ENCODE assay signal across 17 cellular contexts in the genomic region with DNA sequence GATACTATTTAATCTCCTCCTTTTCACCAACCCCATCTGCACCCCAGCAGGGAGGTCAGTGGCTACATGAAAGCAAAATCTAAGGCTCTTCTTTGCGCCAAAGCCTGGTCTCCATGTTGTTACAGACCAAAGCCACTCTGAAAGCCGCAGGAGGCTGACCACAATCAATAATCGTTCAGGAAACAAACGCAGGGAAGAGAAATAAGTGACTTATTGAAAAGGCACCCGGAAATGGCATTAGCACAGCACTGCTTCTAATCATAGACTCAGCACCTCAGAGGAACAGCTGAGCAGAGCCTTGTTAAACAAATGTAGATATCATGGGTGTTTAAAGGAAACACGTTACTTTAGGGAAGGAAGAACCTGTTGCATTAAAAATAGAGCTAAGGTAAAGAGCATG.
DNase-seq lines count a peak whose midpoint lies in the region; ATAC-seq, FAIRE-seq and TF ChIP-seq lines count a peak whose summit lies in the region.
"Had no signal": no experiment of that assay in that cellular context is flagged by ENCODE, and none has a peak within 500 bp of the region (broad histone marks: within the 10 kb centered on the region; RNA-seq: fewer than 3 reads in every experiment).

No MANE protein-coding gene starts in this region.

- peak overlapping the region; percentile 52 for H3K4me3 Mint-ChIP-seq in Calu3 (ENCODE audit: low read depth, unreplicated experiment)
- H3K4me3 Mint-ChIP-seq in WTC11, result no peak overlapping the region
- H3K4me3 Mint-ChIP-seq: activated B cell treated with CpG ODN at 0.5 μM for 24 hours; activated naive CD8-positive, alpha-beta T cell; naive thymus-derived CD8-positive, alpha-beta T cell had no signal

- no peak for ATAC-seq in HG03139 (IDR thresholded peaks at IDR 0.05; ENCODE audit: unreplicated experiment)
- ATAC-seq in WTC11, result no peak; the same call in 1 of the 2 replicates
- no peak for ATAC-seq in HG02970 (IDR thresholded peaks at IDR 0.05; ENCODE audit: low FRiP score, unreplicated experiment)
- no peak for ATAC-seq in HG03520 (IDR thresholded peaks at IDR 0.05; ENCODE audit: unreplicated experiment)
- ATAC-seq: naive thymus-derived CD8-positive, alpha-beta T cell had no signal

- peak; percentile 95 for FAIRE-seq in islet of Langerhans (lab: Jason Lieb, UNC)
- FAIRE-seq: G401.6, H1 had no signal

- DNase-seq in Calu3 (peak; percentile 58), HT1080 (ENCODE audit: low read depth) (peak; percentile 33), NCI-H510A treated with DMSO at 0.1 percent for 48 hours (lab: John Stamatoyannopoulos, UW) (peak; percentile 74), WTC11 (ENCODE audit: low spot score) (no peak)
- DNase-seq: activated B cell treated with CpG ODN at 0.5 μM for 24 hours; BE2C; erythroblast; left cardiac atrium; naive thymus-derived CD8-positive, alpha-beta T cell; stimulated activated naive CD4-positive, alpha-beta T cell treated with Interleukin-2 at 50 U/mL for 16 hours had no signal

- CTCF ChIA-PET in Calu3 (lab: Charles Lee) (interaction anchor here (0.5 kb wide), 1 partner anchor 210 kb away, joined by 5 read pairs; no protein-coding TSS in a partner anchor), WTC11 (lab: Charles Lee) (interaction anchor here (0.8 to 1.3 kb wide), 2 partner anchors 26 to 74 kb away, joined by 3 read pairs; no protein-coding TSS in a partner anchor)

- POLR2A ChIA-PET in WTC11 (lab: Charles Lee), result no interaction called here

- H3K36me3 Mint-ChIP-seq in Calu3 (ENCODE audit: insufficient read depth, unreplicated experiment), result peaks cover 8% of the 10 kb centered on the region
- H3K36me3 Mint-ChIP-seq in WTC11, result peaks cover 3% of the 10 kb centered on the region; the same call in 1 of the 2 replicates
- H3K36me3 Mint-ChIP-seq: activated naive CD8-positive, alpha-beta T cell; naive thymus-derived CD8-positive, alpha-beta T cell had no signal

- H3K4me1 Mint-ChIP-seq in Calu3 (ENCODE audit: low read depth, unreplicated experiment) (peaks cover 23% of the 10 kb centered on the region), WTC11 (peaks cover 17% of the 10 kb centered on the region)
- H3K4me1 Mint-ChIP-seq: activated B cell treated with CpG ODN at 0.5 μM for 24 hours; naive thymus-derived CD8-positive, alpha-beta T cell had no signal

- peak overlapping the region; percentile 94 for H3K27ac Mint-ChIP-seq in Calu3 (ENCODE audit: unreplicated experiment)
- no peak overlapping the region for H3K27ac Mint-ChIP-seq in WTC11
- H3K27ac Mint-ChIP-seq: activated B cell treated with CpG ODN at 0.5 μM for 24 hours; activated naive CD8-positive, alpha-beta T cell; naive thymus-derived CD8-positive, alpha-beta T cell had no signal

- BruUV-seq in Calu3 (replicated peaks; lab: Mats Ljungman, UMichigan), result no TSS peak

- H3K9me3 Mint-ChIP-seq in Calu3 (ENCODE audit: low read depth, unreplicated experiment) (peaks cover 3% of the 10 kb centered on the region), WTC11 (0 out of 2 replicates have a peak, but pooled peaks cover 3% of the 10 kb centered on the region)
- H3K9me3 Mint-ChIP-seq: activated B cell treated with CpG ODN at 0.5 μM for 24 hours had no signal

- TF ChIP-seq CTCF in Calu3 (IDR thresholded peaks at IDR 0.05; ENCODE audit: unreplicated experiment) (no peak), WTC11 (IDR thresholded peaks at IDR 0.05) (no peak)

- intact Hi-C loops in Calu3 (cut with micrococcal nuclease; ENCODE audit: unreplicated experiment), result loop anchor here (1.0 to 2.0 kb wide), 2 partner anchors 100 to 146 kb away; no protein-coding TSS in a partner anchor

- H3K27me3 Mint-ChIP-seq in Calu3 (ENCODE audit: unreplicated experiment) (no peaks in the 10 kb centered on the region), WTC11 (ENCODE audit: low read depth) (peaks cover 23% of the 10 kb centered on the region)
- H3K27me3 Mint-ChIP-seq: activated B cell treated with CpG ODN at 0.5 μM for 24 hours; activated naive CD8-positive, alpha-beta T cell had no signal

TF ChIP-seq in WTC11, 78 proteins besides CTCF, POLR2A, EP300 and RAD21 (continues in another document):
- TF ChIP-seq, protein P1, sequence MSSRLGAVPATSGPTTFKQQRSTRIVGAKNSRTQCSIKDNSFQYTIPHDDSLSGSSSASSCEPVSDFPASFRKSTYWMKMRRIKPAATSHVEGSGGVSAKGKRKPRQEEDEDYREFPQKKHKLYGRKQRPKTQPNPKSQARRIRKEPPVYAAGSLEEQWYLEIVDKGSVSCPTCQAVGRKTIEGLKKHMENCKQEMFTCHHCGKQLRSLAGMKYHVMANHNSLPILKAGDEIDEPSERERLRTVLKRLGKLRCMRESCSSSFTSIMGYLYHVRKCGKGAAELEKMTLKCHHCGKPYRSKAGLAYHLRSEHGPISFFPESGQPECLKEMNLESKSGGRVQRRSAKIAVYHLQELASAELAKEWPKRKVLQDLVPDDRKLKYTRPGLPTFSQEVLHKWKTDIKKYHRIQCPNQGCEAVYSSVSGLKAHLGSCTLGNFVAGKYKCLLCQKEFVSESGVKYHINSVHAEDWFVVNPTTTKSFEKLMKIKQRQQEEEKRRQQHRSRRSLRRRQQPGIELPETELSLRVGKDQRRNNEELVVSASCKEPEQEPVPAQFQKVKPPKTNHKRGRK (CRISPR knock-in tag; IDR thresholded peaks at IDR 0.05; ENCODE audit: borderline replicate concordance), result no peak
- no peak for TF ChIP-seq TEAD4 (CRISPR knock-in tag; IDR thresholded peaks at IDR 0.05)
- TF ChIP-seq SOX15 (CRISPR knock-in tag; IDR thresholded peaks at IDR 0.05), result no peak
- TF ChIP-seq IRF2 (CRISPR knock-in tag; IDR thresholded peaks at IDR 0.05; ENCODE audit: borderline replicate concordance, low read depth), result no peak
- TF ChIP-seq, protein P2, sequence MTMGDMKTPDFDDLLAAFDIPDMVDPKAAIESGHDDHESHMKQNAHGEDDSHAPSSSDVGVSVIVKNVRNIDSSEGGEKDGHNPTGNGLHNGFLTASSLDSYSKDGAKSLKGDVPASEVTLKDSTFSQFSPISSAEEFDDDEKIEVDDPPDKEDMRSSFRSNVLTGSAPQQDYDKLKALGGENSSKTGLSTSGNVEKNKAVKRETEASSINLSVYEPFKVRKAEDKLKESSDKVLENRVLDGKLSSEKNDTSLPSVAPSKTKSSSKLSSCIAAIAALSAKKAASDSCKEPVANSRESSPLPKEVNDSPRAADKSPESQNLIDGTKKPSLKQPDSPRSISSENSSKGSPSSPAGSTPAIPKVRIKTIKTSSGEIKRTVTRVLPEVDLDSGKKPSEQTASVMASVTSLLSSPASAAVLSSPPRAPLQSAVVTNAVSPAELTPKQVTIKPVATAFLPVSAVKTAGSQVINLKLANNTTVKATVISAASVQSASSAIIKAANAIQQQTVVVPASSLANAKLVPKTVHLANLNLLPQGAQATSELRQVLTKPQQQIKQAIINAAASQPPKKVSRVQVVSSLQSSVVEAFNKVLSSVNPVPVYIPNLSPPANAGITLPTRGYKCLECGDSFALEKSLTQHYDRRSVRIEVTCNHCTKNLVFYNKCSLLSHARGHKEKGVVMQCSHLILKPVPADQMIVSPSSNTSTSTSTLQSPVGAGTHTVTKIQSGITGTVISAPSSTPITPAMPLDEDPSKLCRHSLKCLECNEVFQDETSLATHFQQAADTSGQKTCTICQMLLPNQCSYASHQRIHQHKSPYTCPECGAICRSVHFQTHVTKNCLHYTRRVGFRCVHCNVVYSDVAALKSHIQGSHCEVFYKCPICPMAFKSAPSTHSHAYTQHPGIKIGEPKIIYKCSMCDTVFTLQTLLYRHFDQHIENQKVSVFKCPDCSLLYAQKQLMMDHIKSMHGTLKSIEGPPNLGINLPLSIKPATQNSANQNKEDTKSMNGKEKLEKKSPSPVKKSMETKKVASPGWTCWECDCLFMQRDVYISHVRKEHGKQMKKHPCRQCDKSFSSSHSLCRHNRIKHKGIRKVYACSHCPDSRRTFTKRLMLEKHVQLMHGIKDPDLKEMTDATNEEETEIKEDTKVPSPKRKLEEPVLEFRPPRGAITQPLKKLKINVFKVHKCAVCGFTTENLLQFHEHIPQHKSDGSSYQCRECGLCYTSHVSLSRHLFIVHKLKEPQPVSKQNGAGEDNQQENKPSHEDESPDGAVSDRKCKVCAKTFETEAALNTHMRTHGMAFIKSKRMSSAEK (CRISPR knock-in tag; IDR thresholded peaks at IDR 0.05; ENCODE audit: borderline replicate concordance), result no peak
- TF ChIP-seq, protein P3, sequence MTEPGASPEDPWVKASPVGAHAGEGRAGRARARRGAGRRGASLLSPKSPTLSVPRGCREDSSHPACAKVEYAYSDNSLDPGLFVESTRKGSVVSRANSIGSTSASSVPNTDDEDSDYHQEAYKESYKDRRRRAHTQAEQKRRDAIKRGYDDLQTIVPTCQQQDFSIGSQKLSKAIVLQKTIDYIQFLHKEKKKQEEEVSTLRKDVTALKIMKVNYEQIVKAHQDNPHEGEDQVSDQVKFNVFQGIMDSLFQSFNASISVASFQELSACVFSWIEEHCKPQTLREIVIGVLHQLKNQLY (CRISPR knock-in tag; IDR thresholded peaks at IDR 0.05), result no peak
- TF ChIP-seq, protein P4, sequence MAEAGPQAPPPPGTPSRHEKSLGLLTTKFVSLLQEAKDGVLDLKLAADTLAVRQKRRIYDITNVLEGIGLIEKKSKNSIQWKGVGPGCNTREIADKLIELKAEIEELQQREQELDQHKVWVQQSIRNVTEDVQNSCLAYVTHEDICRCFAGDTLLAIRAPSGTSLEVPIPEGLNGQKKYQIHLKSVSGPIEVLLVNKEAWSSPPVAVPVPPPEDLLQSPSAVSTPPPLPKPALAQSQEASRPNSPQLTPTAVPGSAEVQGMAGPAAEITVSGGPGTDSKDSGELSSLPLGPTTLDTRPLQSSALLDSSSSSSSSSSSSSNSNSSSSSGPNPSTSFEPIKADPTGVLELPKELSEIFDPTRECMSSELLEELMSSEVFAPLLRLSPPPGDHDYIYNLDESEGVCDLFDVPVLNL (CRISPR knock-in tag; IDR thresholded peaks at IDR 0.05; ENCODE audit: borderline replicate concordance, low read depth), result no peak
- TF ChIP-seq, protein P5, sequence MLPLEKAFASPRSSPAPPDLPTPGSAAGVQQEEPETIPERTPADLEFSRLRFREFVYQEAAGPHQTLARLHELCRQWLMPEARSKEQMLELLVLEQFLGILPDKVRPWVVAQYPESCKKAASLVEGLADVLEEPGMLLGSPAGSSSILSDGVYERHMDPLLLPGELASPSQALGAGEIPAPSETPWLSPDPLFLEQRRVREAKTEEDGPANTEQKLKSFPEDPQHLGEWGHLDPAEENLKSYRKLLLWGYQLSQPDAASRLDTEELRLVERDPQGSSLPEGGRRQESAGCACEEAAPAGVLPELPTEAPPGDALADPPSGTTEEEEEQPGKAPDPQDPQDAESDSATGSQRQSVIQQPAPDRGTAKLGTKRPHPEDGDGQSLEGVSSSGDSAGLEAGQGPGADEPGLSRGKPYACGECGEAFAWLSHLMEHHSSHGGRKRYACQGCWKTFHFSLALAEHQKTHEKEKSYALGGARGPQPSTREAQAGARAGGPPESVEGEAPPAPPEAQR (CRISPR knock-in tag; IDR thresholded peaks at IDR 0.05), result no peak
- no peak for TF ChIP-seq ZNF138 (CRISPR knock-in tag; conservative IDR thresholded peaks at IDR 0.05)
- no peak for TF ChIP-seq ZNF121 (CRISPR knock-in tag; IDR thresholded peaks at IDR 0.05)
- no peak for TF ChIP-seq ZNF396 (CRISPR knock-in tag; IDR thresholded peaks at IDR 0.05; ENCODE audit: borderline replicate concordance)
